8 cellular contexts compared by ENCODE assay signal in genomic region chr5:80654054-80654390, GRCh38. TPM values are rescaled to one million over a fixed set of nuclear protein-coding genes. Genes with fewer than 3 reads are reported as not detected.
DNase-seq lines count a peak whose midpoint lies in the region; ATAC-seq, FAIRE-seq and TF ChIP-seq lines count a peak whose summit lies in the region.

No MANE protein-coding gene starts in this region.

- H3K4me1 ChIP-seq in KMS-11 (ENCODE audit: low read depth, poor library complexity, severe bottlenecking) (peaks cover 19% of the 10 kb centered on the region), adipocyte (ENCODE audit: control insufficient read depth, insufficient read depth, low read length) (peaks cover 26% of the 10 kb centered on the region), kidney (ENCODE audit: control insufficient read depth in 1 of 2, insufficient read depth in 1 of 2, low read depth in 1 of 2, low read length in 2 of 2) (peaks cover 0 to 5% of the 10 kb centered on the region in 2 donors)

- peaks cover 35% of the 10 kb centered on the region for H3K4me1 Mint-ChIP-seq in stimulated activated naive CD8-positive, alpha-beta T cell treated with anti-CD3 and anti-CD28 coated beads, Interleukin-15, amount 100 ng/mL, for 72 hours

- peaks cover 9% of the 10 kb centered on the region; the same call in 1 of the 2 replicates for H3K36me3 ChIP-seq in KMS-11 (ENCODE audit: insufficient read depth)
- H3K36me3 ChIP-seq in adipocyte (ENCODE audit: control insufficient read depth, insufficient read depth, low read length, severe bottlenecking) = peaks cover 11% of the 10 kb centered on the region
- H3K36me3 ChIP-seq in kidney (ENCODE audit: control insufficient read depth in 1 of 2, insufficient read depth in 2 of 2, low read length in 2 of 2) = peaks cover 0 to 8% of the 10 kb centered on the region in 2 donors

- peak; percentile 3 for ATAC-seq in stimulated activated naive CD8-positive, alpha-beta T cell treated with anti-CD3 and anti-CD28 coated beads, Interleukin-15, amount 100 ng/mL, for 72 hours
- no peak for ATAC-seq in GM21526 (IDR thresholded peaks at IDR 0.05; ENCODE audit: low FRiP score, unreplicated experiment)
- no peak for ATAC-seq in HG03342 (IDR thresholded peaks at IDR 0.05; ENCODE audit: unreplicated experiment)

- H3K27ac ChIP-seq in KMS-11 (peak overlapping the region; percentile 94), kidney (ENCODE audit: low read depth in 2 of 2, low read length in 2 of 2) (peak overlapping the region in 1 of 2 donors; percentile 14)

- peak overlapping the region; percentile 52; the same call in 1 of the 2 replicates for H2AFZ ChIP-seq in KMS-11 (ENCODE audit: low read depth)

- H3K79me2 ChIP-seq in KMS-11 (ENCODE audit: insufficient read depth, low read depth) = peaks cover 27% of the 10 kb centered on the region

- H3K9me3 ChIP-seq in adipocyte (ENCODE audit: control insufficient read depth, low read length) (no peaks in the 10 kb centered on the region), kidney (ENCODE audit: control insufficient read depth in 1 of 2, low read length in 2 of 2) (no peaks in the 10 kb centered on the region)

- DNase-seq in activated CD8-positive, alpha-beta memory T cell treated with anti-CD3 and anti-CD28 coated beads, Interleukin-2, amount 50 U/mL, for 4 hours = peak; percentile 17
- no peak for DNase-seq in activated CD8-positive, alpha-beta memory T cell treated with anti-CD3 and anti-CD28 coated beads for 24 hours
- DNase-seq in adipocyte (ENCODE audit: low read depth) (peak; percentile 12), kidney (no peak)
- no peak for DNase-seq in stimulated activated naive CD8-positive, alpha-beta T cell treated with anti-CD3 and anti-CD28 coated beads, Interleukin-15, amount 100 ng/mL, for 72 hours

- H3K4me3 Mint-ChIP-seq in stimulated activated naive CD8-positive, alpha-beta T cell treated with anti-CD3 and anti-CD28 coated beads, Interleukin-15, amount 100 ng/mL, for 72 hours = peak overlapping the region; percentile 86 to 94

- no peaks in the 10 kb centered on the region for H3K27me3 ChIP-seq in KMS-11 (ENCODE audit: insufficient read depth, low read depth)
- no peaks in the 10 kb centered on the region for H3K27me3 ChIP-seq in adipocyte (replicated peaks; ENCODE audit: control insufficient read depth, insufficient read depth, low read length)

- no peaks in the 10 kb centered on the region for H3K9me3 Mint-ChIP-seq in stimulated activated naive CD8-positive, alpha-beta T cell treated with anti-CD3 and anti-CD28 coated beads, Interleukin-15, amount 100 ng/mL, for 72 hours

- H3K27ac Mint-ChIP-seq in stimulated activated naive CD8-positive, alpha-beta T cell treated with anti-CD3 and anti-CD28 coated beads, Interleukin-15, amount 100 ng/mL, for 72 hours = peak overlapping the region; percentile 98 to 99

- H3K27me3 Mint-ChIP-seq in stimulated activated naive CD8-positive, alpha-beta T cell treated with anti-CD3 and anti-CD28 coated beads, Interleukin-15, amount 100 ng/mL, for 72 hours = no peaks in the 10 kb centered on the region

- no peak for TF ChIP-seq CTCF in KMS-11 (conservative IDR thresholded peaks at IDR 0.05; ENCODE audit: low read depth, low read length)
- no peak for TF ChIP-seq CTCF in kidney (IDR thresholded peaks at IDR 0.05; ENCODE audit: borderline replicate concordance, extremely low read depth, insufficient read depth)

- H3K4me3 ChIP-seq in KMS-11 (IDR thresholded peaks at IDR 0.05; ENCODE audit: insufficient read depth, low read depth, low read length) (no peak overlapping the region), adipocyte (ENCODE audit: low read length) (peak overlapping the region; percentile 92), kidney (ENCODE audit: low read length in 2 of 2) (peak overlapping the region; percentile 52 to 79)

- peak overlapping the region; percentile 91 for H3K4me2 ChIP-seq in KMS-11

- intact Hi-C loops in kidney (cut with DNase I) = no loop called here

- FAIRE-seq in kidney (lab: Jason Lieb, UNC) = no peak

- H3K9ac ChIP-seq in KMS-11 = peak overlapping the region; percentile 91
- peak overlapping the region; percentile 80 for H3K9ac ChIP-seq in adipocyte (ENCODE audit: low read length)
- no peak overlapping the region for H3K9ac ChIP-seq in kidney (ENCODE audit: low read length in 2 of 2)

- no peaks in the 10 kb centered on the region for H4K20me1 ChIP-seq in KMS-11 (ENCODE audit: insufficient read depth)

RNA-seq across cellular contexts. Expression of gene MSH3, which starts 0.4 kb away (rescaled TPM):
- total RNA-seq in kidney = 22.1 TPM
- 7.0 TPM for polyA plus RNA-seq in kidney (ENCODE audit: insufficient read depth, low read depth, low replicate concordance)

RNA-seq across cellular contexts. Expression of gene DHFR, which starts 0.8 kb away (rescaled TPM):
- 14.3 TPM for total RNA-seq in kidney
- polyA plus RNA-seq in kidney (ENCODE audit: insufficient read depth, low read depth, low replicate concordance) = 13.7 TPM

Comparison
In these comparisons a context has a peak if more than half of its experiments do, and no peak if none do; other contexts are left out.
1. DNase-seq: peak in activated CD8-positive, alpha-beta memory T cell treated with anti-CD3 and anti-CD28 coated beads, Interleukin-2, amount 50 U/mL, for 4 hours (single experiment) and adipocyte (single experiment); none in activated CD8-positive, alpha-beta memory T cell treated with anti-CD3 and anti-CD28 coated beads for 24 hours (single experiment), kidney (single experiment) and stimulated activated naive CD8-positive, alpha-beta T cell treated with anti-CD3 and anti-CD28 coated beads, Interleukin-15, amount 100 ng/mL, for 72 hours (0 of 2).
2. H3K9ac ChIP-seq: peak in KMS-11 (single experiment) and adipocyte (single experiment); none in kidney (0 of 2).